ENCODE assay signal across 21 cellular contexts in the genomic region with DNA sequence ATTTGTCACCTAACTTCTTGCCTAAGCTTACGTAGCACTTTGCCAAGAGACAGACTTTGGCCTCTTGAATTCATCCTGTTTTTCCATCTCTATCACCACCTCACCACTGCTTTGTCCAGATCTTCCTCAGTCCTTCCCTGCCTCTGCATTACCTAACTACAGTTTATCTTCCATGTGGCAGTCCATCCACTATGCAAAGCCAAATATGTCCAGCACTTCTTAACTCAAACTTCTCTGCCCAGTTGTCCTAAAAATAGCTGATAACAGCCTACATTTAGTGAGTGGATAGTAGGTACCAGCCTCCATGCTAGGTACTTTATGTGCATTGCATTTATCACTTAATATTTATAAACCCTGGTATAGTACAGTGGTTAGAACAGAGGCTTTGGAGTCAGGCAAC.
DNase-seq lines count a peak whose midpoint lies in the region; ATAC-seq and TF ChIP-seq lines count a peak whose summit lies in the region.
"Had no signal": no experiment of that assay in that cellular context is flagged by ENCODE, and none has a peak within 500 bp of the region (broad histone marks: within the 10 kb centered on the region; RNA-seq: fewer than 3 reads in every experiment).

No MANE protein-coding gene starts in this region.

- TF ChIP-seq CTCF in heart right ventricle (IDR thresholded peaks at IDR 0.05) (no peak), right atrium auricular region (IDR thresholded peaks at IDR 0.05) (no peak)

- in situ Hi-C loops in KBM-7 (cut with MboI; ENCODE audit: low pct_unique_long_range_greater_than_20kb, low sequenced_read_pairs), result no loop called here

- 48 to 53% methylated on average over 1 of the region's 1 CpG for WGBS in heart right ventricle, 2 donors

- intact Hi-C loops in Right ventricle myocardium inferior (cut with DNase I) (loop anchor here (5.0 kb wide), 1 partner anchor 41 kb away; no protein-coding TSS in a partner anchor), cardiac septum (cut with DNase I) (loop anchor here (5.0 kb wide), 1 partner anchor 36 kb away; no protein-coding TSS in a partner anchor), heart right ventricle (cut with DNase I) (loop anchor here in 1 of 10 donors (5.0 to 10.0 kb wide), 2 partner anchors 36 to 289 kb away; no protein-coding TSS in a partner anchor)

- no peak overlapping the region for H3K4me3 ChIP-seq in heart right ventricle
- no peak overlapping the region for H3K4me3 ChIP-seq in right atrium auricular region
- H3K4me3 ChIP-seq: A549, HAP-1 had no signal

- H3K9me3 ChIP-seq in heart right ventricle (no peaks in the 10 kb centered on the region), right atrium auricular region (no peaks in the 10 kb centered on the region)
- H3K9me3 ChIP-seq: A549, HAP-1 had no signal

- DNase-seq in Right ventricle myocardium inferior (ENCODE audit: missing footprints), result no peak
- DNase-seq in cardiac septum (ENCODE audit: low spot score), result no peak
- no peak for DNase-seq in heart right ventricle
- DNase-seq in right atrium auricular region (ENCODE audit: low spot score), result no peak
- DNase-seq in KBM-7, result no peak
- no peak for DNase-seq in A172 (ENCODE audit: low spot score)
- DNase-seq: ACHN; AML-193; C1 segment of cervical spinal cord; Calu3; CD4-positive, alpha-beta memory T cell; COR-L47; DMS53; DMS79 treated with DMSO at 0.1 percent for 48 hours; GF-D8; GOT3; HFFc6 had no signal

- H3K36me3 ChIP-seq in heart right ventricle (peaks cover 0 to 65% (median 9%) of the 10 kb centered on the region in 9 donors), right atrium auricular region (peaks cover 31% of the 10 kb centered on the region)
- H3K36me3 ChIP-seq: HAP-1 had no signal

- H3K4me1 ChIP-seq in heart right ventricle (peaks cover 0 to 49% (median 16%) of the 10 kb centered on the region in 9 donors), right atrium auricular region (peaks cover 0 to 23% of the 10 kb centered on the region in 2 donors)
- H3K4me1 ChIP-seq: A549 had no signal

- ATAC-seq in Right ventricle myocardium inferior (peak; percentile 84), heart right ventricle (peak in 7 of 8 donors; percentile 43 to 81 (median 69)), HG03159 (IDR thresholded peaks at IDR 0.05; ENCODE audit: unreplicated experiment) (no peak)
- ATAC-seq: A549 had no signal

- H3K27me3 ChIP-seq in heart right ventricle, result no peaks in the 10 kb centered on the region
- no peaks in the 10 kb centered on the region for H3K27me3 ChIP-seq in right atrium auricular region

- H3K27ac ChIP-seq in heart right ventricle (peak overlapping the region in 6 of 10 donors; percentile 37 to 73 (median 66)), right atrium auricular region (peak overlapping the region; percentile 21 to 46)
- H3K27ac ChIP-seq: 22Rv1, A549 had no signal
